ENCODE assay signal across 12 cellular contexts in the genomic region with DNA sequence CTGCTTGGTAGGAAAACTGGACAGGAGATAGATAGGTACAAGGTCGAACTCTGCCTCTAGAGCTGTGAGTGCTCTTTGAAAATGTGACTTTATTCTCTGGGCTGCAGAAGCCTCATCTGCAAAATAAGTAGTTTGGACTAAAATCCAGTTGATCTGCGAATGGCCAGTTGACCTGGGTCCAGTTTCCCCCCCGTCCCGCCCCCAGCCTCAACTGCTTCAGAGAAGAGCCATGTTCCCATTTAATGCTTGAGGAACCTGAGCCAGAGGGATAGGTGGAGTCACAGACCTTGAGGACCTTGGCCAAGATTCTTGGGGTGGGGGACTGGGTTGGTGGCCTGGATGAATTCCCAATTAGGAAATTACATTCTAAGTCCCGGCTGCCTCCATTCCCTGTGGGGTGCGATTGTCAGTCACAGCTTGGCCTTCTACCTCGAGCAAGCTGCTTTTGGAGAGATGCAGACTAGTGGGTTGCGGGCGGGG. TPM values are rescaled to one million over a fixed set of nuclear protein-coding genes. Genes with fewer than 3 reads are reported as not detected.
DNase-seq lines count a peak whose midpoint lies in the region; ATAC-seq lines count a peak whose summit lies in the region.
"Had no signal": no experiment of that assay in that cellular context is flagged by ENCODE, and none has a peak within 500 bp of the region (broad histone marks: within the 10 kb centered on the region; RNA-seq: fewer than 3 reads in every experiment).

No MANE protein-coding gene starts in this region.

- H3K4me1 ChIP-seq in iPS-18a (ENCODE audit: control insufficient read depth, low read depth, low read length) (peaks cover 8% of the 10 kb centered on the region), skeletal muscle satellite cell (ENCODE audit: control insufficient read depth, insufficient read depth, low read length) (peaks cover 27% of the 10 kb centered on the region)

- peaks cover 11% of the 10 kb centered on the region for H3K4me1 Mint-ChIP-seq in T-helper 17 cell

- peak overlapping the region; percentile 62 for H3K4me3 ChIP-seq in iPS-18a (ENCODE audit: low read length)
- peak overlapping the region; percentile 86 for H3K4me3 ChIP-seq in skeletal muscle satellite cell (ENCODE audit: low read length)

- peak overlapping the region; percentile 84 for H3K4me3 Mint-ChIP-seq in T-helper 17 cell

- no peaks in the 10 kb centered on the region for H3K36me3 Mint-ChIP-seq in T-helper 17 cell (ENCODE audit: low read depth)

- H3K9me3 ChIP-seq in T-helper 17 cell (ENCODE audit: control insufficient read depth, low read length, poor library complexity, severe bottlenecking): no peaks in the 10 kb centered on the region
- no peaks in the 10 kb centered on the region for H3K9me3 ChIP-seq in iPS-18a (ENCODE audit: control insufficient read depth, low read depth, low read length)
- H3K9me3 ChIP-seq in skeletal muscle satellite cell (replicated peaks; ENCODE audit: low read length): no peaks in the 10 kb centered on the region

- H3K36me3 ChIP-seq in iPS-18a (ENCODE audit: control insufficient read depth, low read depth, low read length) (no peaks in the 10 kb centered on the region), skeletal muscle satellite cell (ENCODE audit: insufficient read depth, low read length) (peaks cover under 1% of the 10 kb centered on the region)

- peak overlapping the region; percentile 99 for H3K4me2 ChIP-seq in skeletal muscle satellite cell (ENCODE audit: low read length)

- peaks cover 21% of the 10 kb centered on the region for H3K27me3 Mint-ChIP-seq in T-helper 17 cell

- no peak overlapping the region for H3K9ac ChIP-seq in iPS-18a (ENCODE audit: low read length)
- no peak overlapping the region for H3K9ac ChIP-seq in skeletal muscle satellite cell (ENCODE audit: low read depth, low read length)

- no peak overlapping the region for H3K27ac Mint-ChIP-seq in T-helper 17 cell

- DNase-seq in GM03348 (ENCODE audit: low spot score) (peak; percentile 3), T-helper 17 cell (no peak), NCI-H2227 treated with DMSO at 0.1 percent for 48 hours (lab: John Stamatoyannopoulos, UW) (no peak), NCI-H128 (lab: John Stamatoyannopoulos, UW; ENCODE audit: unreplicated experiment) (no peak), NCI-H1105 (lab: John Stamatoyannopoulos, UW) (no peak)
- DNase-seq: GM23248; hippocampal formation; NCI-H2107; stimulated activated CD4-positive, alpha-beta T cell treated with anti-CD3 and anti-CD28 coated beads, Interleukin-12 subunit alpha, Interleukin-12 subunit beta, amount 100 ng/mL, for 4 hours had no signal

- H3K27me3 ChIP-seq in iPS-18a (ENCODE audit: control insufficient read depth, insufficient read depth, low read length) (peaks cover 80% of the 10 kb centered on the region), skeletal muscle satellite cell (ENCODE audit: control insufficient read depth, insufficient read depth, low read length) (no peaks in the 10 kb centered on the region)

- H3K27ac ChIP-seq in iPS-18a (ENCODE audit: low read length): no peak overlapping the region
- H3K27ac ChIP-seq: GM23248 had no signal

- ATAC-seq in T-helper 17 cell: no peak
- no peak for ATAC-seq in GM19452 (IDR thresholded peaks at IDR 0.05; ENCODE audit: unreplicated experiment)

RNA-seq across cellular contexts. Expression of a gene that starts 14.1 kb away (rescaled TPM):
- total RNA-seq in T-helper 17 cell: under 1 TPM in 1 of 2 donors, not detected in 1; 0.50 TPM
- 32.4 and 33.0 TPM in 2 replicates for total RNA-seq in skeletal muscle satellite cell (2012; rRNA removed)

RNA-seq across cellular contexts. Expression of a gene that starts 38.5 kb away (rescaled TPM):
- total RNA-seq in T-helper 17 cell: not detected
- total RNA-seq in skeletal muscle satellite cell (2012; rRNA removed): under 0.01 and 0.51 TPM in 2 replicates
- total RNA-seq: GM23248 had no signal
